ENCODE assay signal across 6 cellular contexts in the genomic region with DNA sequence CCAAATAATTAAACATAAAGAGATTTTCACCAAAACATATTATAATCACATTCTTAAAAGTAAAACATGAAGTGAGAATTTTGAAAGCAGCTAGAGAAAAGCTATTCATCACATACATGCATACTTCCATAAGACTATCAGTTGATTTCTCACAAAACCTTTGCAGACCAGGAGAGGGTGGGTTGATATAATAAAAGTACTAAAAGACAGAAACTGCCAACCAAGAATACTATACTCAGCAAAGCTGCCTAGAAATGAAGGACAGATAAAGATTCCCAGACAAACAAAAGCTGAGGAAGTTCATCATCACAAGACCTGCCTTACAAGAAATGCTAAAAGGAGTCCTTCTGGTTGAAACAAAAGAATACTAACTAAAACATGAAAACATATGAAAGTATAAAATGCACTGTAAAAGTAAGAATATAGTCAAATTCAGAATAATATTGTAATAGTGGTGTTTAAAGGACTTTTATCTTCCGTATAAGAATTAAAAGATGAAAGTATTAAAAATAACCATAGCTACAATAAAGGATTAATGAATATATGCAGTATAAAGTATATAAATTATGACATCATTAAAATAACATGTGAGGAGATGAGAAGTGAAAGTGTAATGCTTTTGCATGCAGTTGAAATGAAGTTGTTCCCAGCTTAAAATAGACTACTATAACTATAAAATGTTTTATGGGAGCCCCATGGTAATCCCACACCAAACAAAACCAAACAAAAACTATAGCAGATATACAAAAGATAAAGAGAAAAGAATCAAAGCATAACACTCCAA.
"Had no signal": no experiment of that assay in that cellular context is flagged by ENCODE, and none has a peak within 500 bp of the region (broad histone marks: within the 10 kb centered on the region; RNA-seq: fewer than 3 reads in every experiment).

No MANE protein-coding gene starts in this region.

- ATAC-seq: K562 had no signal

- H3K27ac ChIP-seq: KMS-11 had no signal

- H3K9ac ChIP-seq: KMS-11 had no signal

- DNase-seq: IMR-90, KG1 had no signal

- H3K4me3 Mint-ChIP-seq: IgD-negative memory B cell had no signal

- H3K4me2 ChIP-seq: KMS-11 had no signal

- H3K27ac Mint-ChIP-seq: IgD-negative memory B cell had no signal

- H3K4me3 ChIP-seq: K562 had no signal

- FAIRE-seq: HTR-8/SVneo, K562 had no signal
